In the genomic region with DNA sequence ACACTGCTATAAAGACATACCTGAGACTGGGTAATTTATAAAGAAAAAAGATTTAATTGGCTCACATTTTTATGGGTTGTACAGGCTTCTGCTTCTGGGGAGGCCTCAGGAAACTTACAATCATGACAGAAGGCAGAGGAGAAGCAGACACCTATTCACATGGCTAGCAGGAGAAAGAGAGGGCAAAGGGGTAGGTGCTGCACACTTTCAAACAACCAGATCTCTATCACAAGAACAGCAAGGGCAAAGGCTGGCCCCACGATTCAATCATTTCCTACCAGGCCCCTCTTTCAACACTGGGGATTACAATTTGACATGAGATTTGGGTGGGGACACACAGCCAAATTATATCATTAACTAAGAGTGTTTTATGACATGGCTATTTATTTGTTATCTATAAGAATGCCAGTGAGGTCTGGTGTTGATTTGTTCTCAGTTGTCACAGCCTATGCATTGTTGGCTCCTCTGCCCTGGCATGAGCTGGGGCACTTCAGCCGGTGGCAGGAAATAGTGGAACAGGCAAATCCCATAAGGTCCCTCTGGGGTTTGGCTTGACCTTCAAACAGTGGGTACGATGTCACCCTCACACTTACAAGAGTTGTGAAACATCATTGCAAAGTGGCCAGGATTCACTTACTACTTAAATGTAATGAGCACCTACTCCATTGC, we compare ENCODE assay signal across 24 cellular contexts. TPM values are rescaled to one million over a fixed set of nuclear protein-coding genes. Genes with fewer than 3 reads are reported as not detected.
DNase-seq lines count a peak whose midpoint lies in the region; ATAC-seq, FAIRE-seq and TF ChIP-seq lines count a peak whose summit lies in the region.
"Had no signal": no experiment of that assay in that cellular context is flagged by ENCODE, and none has a peak within 500 bp of the region (broad histone marks: within the 10 kb centered on the region; RNA-seq: fewer than 3 reads in every experiment).

No MANE protein-coding gene starts in this region.

- peaks cover 23% of the 10 kb centered on the region for H3K27me3 Mint-ChIP-seq in activated T-helper 1 cell treated with anti-CD3 and anti-CD28 coated beads, Interleukin-12 subunit alpha, Interleukin-12 subunit beta, Interleukin-2, Interleukin-4 antibody, amounts not matched to agents 30 ng/mL and 10 ng/mL and 1 ng/mL, durations not matched to agents 14 hours and 24 hours and 36 hours (ENCODE audit: insufficient read depth)

- H3K4me3 Mint-ChIP-seq in activated T-helper 1 cell treated with anti-CD3 and anti-CD28 coated beads, Interleukin-12 subunit alpha, Interleukin-12 subunit beta, Interleukin-2, Interleukin-4 antibody, amounts not matched to agents 30 ng/mL and 10 ng/mL and 1 ng/mL, durations not matched to agents 14 hours and 24 hours and 36 hours: no peak overlapping the region
- H3K4me3 Mint-ChIP-seq: CD4-positive, alpha-beta memory T cell; HFFc6 had no signal

- peaks cover 0 to 13% (median 0%) of the 10 kb centered on the region in 11 donors for H3K9me3 ChIP-seq in heart right ventricle
- no peaks in the 10 kb centered on the region for H3K9me3 ChIP-seq in right cardiac atrium (ENCODE audit: control insufficient read depth, low read length)
- no peaks in the 10 kb centered on the region for H3K9me3 ChIP-seq in small intestine (ENCODE audit: control insufficient read depth, low read depth)
- H3K9me3 ChIP-seq: A549 had no signal

- TF ChIP-seq CTCF in heart right ventricle (IDR thresholded peaks at IDR 0.05): no peak

- FAIRE-seq in small intestine (lab: Jason Lieb, UNC): no peak
- FAIRE-seq: A549, GM12892, GM18507, HepG2 had no signal

- H3K4me3 ChIP-seq in heart right ventricle: no peak overlapping the region
- no peak overlapping the region for H3K4me3 ChIP-seq in right cardiac atrium (ENCODE audit: low read length)
- no peak overlapping the region for H3K4me3 ChIP-seq in small intestine (ENCODE audit: low read depth in 1 of 2, low read length in 2 of 2)
- H3K4me3 ChIP-seq: A549 had no signal

- H3K4me1 Mint-ChIP-seq in activated T-helper 1 cell treated with anti-CD3 and anti-CD28 coated beads, Interleukin-12 subunit alpha, Interleukin-12 subunit beta, Interleukin-2, Interleukin-4 antibody, amounts not matched to agents 30 ng/mL and 10 ng/mL and 1 ng/mL, durations not matched to agents 14 hours and 24 hours and 36 hours (ENCODE audit: low read depth): no peaks in the 10 kb centered on the region

- no peaks in the 10 kb centered on the region for H3K36me3 ChIP-seq in heart right ventricle
- H3K36me3 ChIP-seq in small intestine (ENCODE audit: control insufficient read depth in 2 of 2, insufficient read depth in 2 of 2, low read length in 2 of 2): no peaks in the 10 kb centered on the region

- DNase-seq in Right ventricle myocardium inferior (ENCODE audit: missing footprints) (no peak), cardiac septum (ENCODE audit: low spot score) (no peak), heart right ventricle (peak in 1 of 2 donors; percentile 38), right cardiac atrium (peak in 2 of 3 donors; percentile 62 to 65), small intestine (peak; percentile 36)
- DNase-seq in activated CD4-positive, alpha-beta T cell treated with anti-CD3 and anti-CD28 coated beads, Interleukin-2, amount 50 U/mL, for 48 hours: no peak
- no peak for DNase-seq in activated T-helper 1 cell treated with anti-CD3 and anti-CD28 coated beads, Interleukin-12 subunit alpha, Interleukin-12 subunit beta, Interleukin-2, Interleukin-4 antibody, amounts not matched to agents 30 ng/mL and 10 ng/mL and 1 ng/mL, durations not matched to agents 14 hours and 24 hours and 36 hours (ENCODE audit: low spot score)
- DNase-seq in stimulated activated CD4-positive, alpha-beta T cell treated with anti-CD3 and anti-CD28 coated beads, Interleukin-12 subunit alpha, Interleukin-12 subunit beta, amount 100 ng/mL, for 4 hours: no peak
- DNase-seq: AML-193; CD4-positive, alpha-beta memory T cell; DMS153; DMS79; GDM1; GOT3; H7; HFFc6 had no signal

- ATAC-seq in Right ventricle myocardium inferior (peak; percentile 91), heart right ventricle (peak; percentile 61 to 94 (median 84)), right cardiac atrium (peak; percentile 60 to 82)
- ATAC-seq: A549, HCT116, HepG2 had no signal

- no peak overlapping the region for H3K27ac Mint-ChIP-seq in activated T-helper 1 cell treated with anti-CD3 and anti-CD28 coated beads, Interleukin-12 subunit alpha, Interleukin-12 subunit beta, Interleukin-2, Interleukin-4 antibody, amounts not matched to agents 30 ng/mL and 10 ng/mL and 1 ng/mL, durations not matched to agents 14 hours and 24 hours and 36 hours
- H3K27ac Mint-ChIP-seq: CD4-positive, alpha-beta memory T cell; HFFc6 had no signal

- H3K27me3 ChIP-seq in heart right ventricle (no peaks in the 10 kb centered on the region), right cardiac atrium (ENCODE audit: control insufficient read depth, insufficient read depth) (no peaks in the 10 kb centered on the region), small intestine (ENCODE audit: control insufficient read depth in 2 of 2, insufficient read depth in 2 of 2, low read length in 2 of 2) (no peaks in the 10 kb centered on the region)

- no peaks in the 10 kb centered on the region for H3K36me3 Mint-ChIP-seq in activated T-helper 1 cell treated with anti-CD3 and anti-CD28 coated beads, Interleukin-12 subunit alpha, Interleukin-12 subunit beta, Interleukin-2, Interleukin-4 antibody, amounts not matched to agents 30 ng/mL and 10 ng/mL and 1 ng/mL, durations not matched to agents 14 hours and 24 hours and 36 hours (ENCODE audit: low read depth)
- H3K36me3 Mint-ChIP-seq: CD4-positive, alpha-beta memory T cell had no signal

- WGBS in heart right ventricle, 2 donors: 31 to 43% methylated on average over 3 of the region's 3 CpGs
- WGBS in right cardiac atrium: 44% methylated on average over 3 of the region's 3 CpGs
- WGBS in small intestine, 3 donors: 4 to 47% (median 34%) methylated on average over 3 of the region's 3 CpGs

- H3K4me1 ChIP-seq in heart right ventricle: peaks cover 0 to 5% (median 0%) of the 10 kb centered on the region in 9 donors
- H3K4me1 ChIP-seq in right cardiac atrium (ENCODE audit: control insufficient read depth, insufficient read depth, low read length): no peaks in the 10 kb centered on the region
- H3K4me1 ChIP-seq in small intestine (ENCODE audit: control insufficient read depth in 2 of 2, insufficient read depth in 1 of 2, low read depth in 1 of 2, low read length in 1 of 2): no peaks in the 10 kb centered on the region
- H3K4me1 ChIP-seq: A549 had no signal

- H3K27ac ChIP-seq in heart right ventricle (no peak overlapping the region), right cardiac atrium (ENCODE audit: low read length) (no peak overlapping the region), small intestine (ENCODE audit: low read depth in 1 of 2, low read length in 1 of 2) (no peak overlapping the region)
- H3K27ac ChIP-seq: 22Rv1, A549, C4-2B had no signal

- intact Hi-C loops in Right ventricle myocardium inferior (cut with DNase I): no loop called here
- intact Hi-C loops in cardiac septum (cut with DNase I): loop anchor here (5.0 kb wide), 1 partner anchor 45 kb away; no protein-coding TSS in a partner anchor
- intact Hi-C loops in heart right ventricle (cut with DNase I): no loop called here
- intact Hi-C loops in right cardiac atrium (cut with DNase I): no loop called here
- intact Hi-C loops in activated T-helper 1 cell treated with anti-CD3 and anti-CD28 coated beads, Interleukin-12 subunit alpha, Interleukin-12 subunit beta, Interleukin-2, Interleukin-4 antibody, amounts not matched to agents 30 ng/mL and 10 ng/mL and 1 ng/mL, durations not matched to agents 14 hours and 24 hours and 36 hours (cut with micrococcal nuclease): no loop called here

- H3K9me3 Mint-ChIP-seq in activated T-helper 1 cell treated with anti-CD3 and anti-CD28 coated beads, Interleukin-12 subunit alpha, Interleukin-12 subunit beta, Interleukin-2, Interleukin-4 antibody, amounts not matched to agents 30 ng/mL and 10 ng/mL and 1 ng/mL, durations not matched to agents 14 hours and 24 hours and 36 hours: no peaks in the 10 kb centered on the region
- H3K9me3 Mint-ChIP-seq: HFFc6 had no signal

RNA-seq across cellular contexts. Expression of gene SPARC, which starts 44.1 kb away (rescaled TPM):
- total RNA-seq in Right ventricle myocardium inferior: 517 TPM
- 539 TPM for total RNA-seq in cardiac septum
- 1,000 to 10,000 TPM in 1 of 10 donors, 100 to 1,000 TPM in 9; 261 to 1,135 (median 456) TPM for total RNA-seq in heart right ventricle
- 100 to 1,000 TPM; 144 to 924 TPM for polyA plus RNA-seq in heart right ventricle
- total RNA-seq in right cardiac atrium: 100 to 1,000 TPM; 440 to 896 (median 629) TPM
- polyA plus RNA-seq in right cardiac atrium: 301 TPM
- polyA plus RNA-seq in small intestine: 100 to 1,000 TPM in 1 of 3 donors, 10 to 100 TPM in 1, 1 to 10 TPM in 1; 9.6 to 242 (median 29.2) TPM
- not detected in 2 replicates for total RNA-seq in activated T-helper 1 cell treated with anti-CD3 and anti-CD28 coated beads, Interleukin-12 subunit alpha, Interleukin-12 subunit beta, Interleukin-2, Interleukin-4 antibody, amounts not matched to agents 30 ng/mL and 10 ng/mL and 1 ng/mL, durations not matched to agents 14 hours and 24 hours and 36 hours

RNA-seq across cellular contexts. Expression of gene FAT2, which starts 51.5 kb away (rescaled TPM):
- not detected for total RNA-seq in Right ventricle myocardium inferior
- total RNA-seq in cardiac septum: 0.05 TPM
- under 1 TPM in 7 of 10 donors, not detected in 3; 0.02 to 0.13 (median 0.02) TPM for total RNA-seq in heart right ventricle
- under 1 TPM in 1 of 2 donors, not detected in 1; 0.01 TPM for polyA plus RNA-seq in heart right ventricle
- total RNA-seq in right cardiac atrium: under 1 TPM in 1 of 4 donors, not detected in 3; 0.03 TPM
- under 0.01 TPM for polyA plus RNA-seq in right cardiac atrium
- under 1 TPM in 1 of 3 donors, not detected in 2; 0.01 TPM for polyA plus RNA-seq in small intestine
- not detected in 2 replicates for total RNA-seq in activated T-helper 1 cell treated with anti-CD3 and anti-CD28 coated beads, Interleukin-12 subunit alpha, Interleukin-12 subunit beta, Interleukin-2, Interleukin-4 antibody, amounts not matched to agents 30 ng/mL and 10 ng/mL and 1 ng/mL, durations not matched to agents 14 hours and 24 hours and 36 hours
- total RNA-seq: CD4-positive, alpha-beta memory T cell; HepG2; HFFc6 had no signal
- polyA plus RNA-seq: BJ; CD4-positive, alpha-beta memory T cell; HepG2 had no signal

Comparison
In these comparisons a context has a peak if more than half of its experiments do, and no peak if none do; other contexts are left out.
1. DNase-seq: peak in right cardiac atrium (2 of 3) and small intestine (single experiment); none in Right ventricle myocardium inferior (single experiment), cardiac septum (single experiment), activated CD4-positive, alpha-beta T cell treated with anti-CD3 and anti-CD28 coated beads, Interleukin-2, amount 50 U/mL, for 48 hours (0 of 2), activated T-helper 1 cell treated with anti-CD3 and anti-CD28 coated beads, Interleukin-12 subunit alpha, Interleukin-12 subunit beta, Interleukin-2, Interleukin-4 antibody, amounts not matched to agents 30 ng/mL and 10 ng/mL and 1 ng/mL, durations not matched to agents 14 hours and 24 hours and 36 hours (single experiment) and stimulated activated CD4-positive, alpha-beta T cell treated with anti-CD3 and anti-CD28 coated beads, Interleukin-12 subunit alpha, Interleukin-12 subunit beta, amount 100 ng/mL, for 4 hours (single experiment).
2. RNA of gene SPARC, which starts 44.1 kb away (total RNA-seq): 440 to 896 TPM in right cardiac atrium, 539 TPM in cardiac septum (single experiment), 517 TPM in Right ventricle myocardium inferior (single experiment) and 261 to 1,135 TPM in heart right ventricle; not detected in activated T-helper 1 cell treated with anti-CD3 and anti-CD28 coated beads, Interleukin-12 subunit alpha, Interleukin-12 subunit beta, Interleukin-2, Interleukin-4 antibody, amounts not matched to agents 30 ng/mL and 10 ng/mL and 1 ng/mL, durations not matched to agents 14 hours and 24 hours and 36 hours; every median in the first group is over 100 times any median in the second.
3. Peak in every context shown above with its lines, with median percentiles within 50 percentile points of each other: ATAC-seq.